Comparison of ENCODE assay signal across 2 cellular contexts in the genomic region with DNA sequence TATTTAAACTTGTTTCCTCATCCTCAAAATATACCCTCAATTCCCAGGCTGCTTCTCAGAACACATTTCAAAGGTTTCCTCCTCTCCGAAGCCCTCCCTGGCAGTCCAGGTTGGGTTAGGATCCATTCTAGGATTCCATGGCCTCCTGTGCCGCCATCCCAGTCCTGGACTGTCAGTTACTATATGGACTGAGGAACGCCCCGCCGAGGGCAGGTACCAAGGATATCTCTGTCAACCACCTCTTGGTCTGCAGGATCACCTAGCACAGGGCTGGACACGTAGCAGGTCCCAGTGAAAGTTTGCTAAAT.
A peak's percentile ranks its signal among the peaks of the same experiment; 100 is the strongest.
TF ChIP-seq lines count a peak whose summit lies in the region.

No MANE protein-coding gene starts in this region.

TF ChIP-seq in HEK293, 187 proteins besides CTCF, POLR2A, EP300 and RAD21:
- TF ChIP-seq ZNF510 (tag by site-specific recombination; IDR thresholded peaks at IDR 0.05; ENCODE audit: insufficient replicate concordance), result no peak
- no peak for TF ChIP-seq GLIS2 (tag by site-specific recombination; IDR thresholded peaks at IDR 0.05)
- no peak for TF ChIP-seq ZNF596 (tag by site-specific recombination; IDR thresholded peaks at IDR 0.05)
- TF ChIP-seq, protein P1, sequence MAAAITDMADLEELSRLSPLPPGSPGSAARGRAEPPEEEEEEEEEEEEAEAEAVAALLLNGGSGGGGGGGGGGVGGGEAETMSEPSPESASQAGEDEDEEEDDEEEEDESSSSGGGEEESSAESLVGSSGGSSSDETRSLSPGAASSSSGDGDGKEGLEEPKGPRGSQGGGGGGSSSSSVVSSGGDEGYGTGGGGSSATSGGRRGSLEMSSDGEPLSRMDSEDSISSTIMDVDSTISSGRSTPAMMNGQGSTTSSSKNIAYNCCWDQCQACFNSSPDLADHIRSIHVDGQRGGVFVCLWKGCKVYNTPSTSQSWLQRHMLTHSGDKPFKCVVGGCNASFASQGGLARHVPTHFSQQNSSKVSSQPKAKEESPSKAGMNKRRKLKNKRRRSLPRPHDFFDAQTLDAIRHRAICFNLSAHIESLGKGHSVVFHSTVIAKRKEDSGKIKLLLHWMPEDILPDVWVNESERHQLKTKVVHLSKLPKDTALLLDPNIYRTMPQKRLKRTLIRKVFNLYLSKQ (tag by site-specific recombination; IDR thresholded peaks at IDR 0.05; ENCODE audit: borderline replicate concordance), result no peak
- peak; percentile 99 for TF ChIP-seq ZNF335 (tag by site-specific recombination; conservative IDR thresholded peaks at IDR 0.05)
- TF ChIP-seq, protein P2, sequence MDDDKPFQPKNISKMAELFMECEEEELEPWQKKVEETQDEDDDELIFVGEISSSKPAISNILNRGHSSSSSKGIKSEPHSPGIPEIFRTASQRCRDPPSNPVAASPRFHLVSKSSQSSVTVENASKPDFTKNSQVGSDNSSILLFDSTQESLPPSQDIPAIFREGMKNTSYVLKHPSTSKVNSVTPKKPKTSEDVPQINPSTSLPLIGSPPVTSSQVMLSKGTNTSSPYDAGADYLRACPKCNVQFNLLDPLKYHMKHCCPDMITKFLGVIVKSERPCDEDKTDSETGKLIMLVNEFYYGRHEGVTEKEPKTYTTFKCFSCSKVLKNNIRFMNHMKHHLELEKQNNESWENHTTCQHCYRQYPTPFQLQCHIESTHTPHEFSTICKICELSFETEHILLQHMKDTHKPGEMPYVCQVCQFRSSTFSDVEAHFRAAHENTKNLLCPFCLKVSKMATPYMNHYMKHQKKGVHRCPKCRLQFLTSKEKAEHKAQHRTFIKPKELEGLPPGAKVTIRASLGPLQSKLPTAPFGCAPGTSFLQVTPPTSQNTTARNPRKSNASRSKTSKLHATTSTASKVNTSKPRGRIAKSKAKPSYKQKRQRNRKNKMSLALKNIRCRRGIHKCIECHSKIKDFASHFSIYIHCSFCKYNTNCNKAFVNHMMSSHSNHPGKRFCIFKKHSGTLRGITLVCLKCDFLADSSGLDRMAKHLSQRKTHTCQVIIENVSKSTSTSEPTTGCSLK (tag by site-specific recombination; IDR thresholded peaks at IDR 0.05), result no peak
- 0 out of 2 replicates have a peak, but pooled peaks have one; percentile 32 for TF ChIP-seq YY2 (tag by site-specific recombination; IDR thresholded peaks at IDR 0.05)
- TF ChIP-seq ZBTB8A (tag by site-specific recombination; IDR thresholded peaks at IDR 0.05), result no peak
- no peak for TF ChIP-seq YY1 (tag by site-specific recombination; IDR thresholded peaks at IDR 0.05)
- no peak for TF ChIP-seq ZNF624 (tag by site-specific recombination; IDR thresholded peaks at IDR 0.05)
- no peak for TF ChIP-seq ZFP69B (tag by site-specific recombination; IDR thresholded peaks at IDR 0.05)
- TF ChIP-seq, protein P3, sequence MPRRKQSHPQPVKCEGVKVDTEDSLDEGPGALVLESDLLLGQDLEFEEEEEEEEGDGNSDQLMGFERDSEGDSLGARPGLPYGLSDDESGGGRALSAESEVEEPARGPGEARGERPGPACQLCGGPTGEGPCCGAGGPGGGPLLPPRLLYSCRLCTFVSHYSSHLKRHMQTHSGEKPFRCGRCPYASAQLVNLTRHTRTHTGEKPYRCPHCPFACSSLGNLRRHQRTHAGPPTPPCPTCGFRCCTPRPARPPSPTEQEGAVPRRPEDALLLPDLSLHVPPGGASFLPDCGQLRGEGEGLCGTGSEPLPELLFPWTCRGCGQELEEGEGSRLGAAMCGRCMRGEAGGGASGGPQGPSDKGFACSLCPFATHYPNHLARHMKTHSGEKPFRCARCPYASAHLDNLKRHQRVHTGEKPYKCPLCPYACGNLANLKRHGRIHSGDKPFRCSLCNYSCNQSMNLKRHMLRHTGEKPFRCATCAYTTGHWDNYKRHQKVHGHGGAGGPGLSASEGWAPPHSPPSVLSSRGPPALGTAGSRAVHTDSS (tag by site-specific recombination; IDR thresholded peaks at IDR 0.05), result no peak
- TF ChIP-seq ZNF660 (tag by site-specific recombination; IDR thresholded peaks at IDR 0.05), result no peak
- TF ChIP-seq ZNF548 (tag by site-specific recombination; IDR thresholded peaks at IDR 0.05), result no peak
- no peak for TF ChIP-seq ZNF623 (tag by site-specific recombination; IDR thresholded peaks at IDR 0.05)

TF ChIP-seq in HepG2, 621 proteins besides CTCF, POLR2A, EP300 and RAD21:
- TF ChIP-seq MXD4 (CRISPR knock-in tag; IDR thresholded peaks at IDR 0.05), result no peak
- no peak for TF ChIP-seq ZNF850 (CRISPR knock-in tag; conservative IDR thresholded peaks at IDR 0.05)
TF ChIP-seq in HepG2: peak in this region for 0.
